Comparison of ENCODE assay signal across 8 cellular contexts in genomic region chr19:45477713-45478453, GRCh38. TPM values are rescaled to one million over a fixed set of nuclear protein-coding genes. Genes with fewer than 3 reads are reported as not detected.
A peak's percentile ranks its signal among the peaks of the same experiment; 100 is the strongest.
DNase-seq lines count a peak whose midpoint lies in the region; ATAC-seq and TF ChIP-seq lines count a peak whose summit lies in the region.

No MANE protein-coding gene starts in this region.

- TF ChIP-seq POLR2A in erythroblast (IDR thresholded peaks at IDR 0.05; ENCODE audit: low read length): no peak

- TF ChIP-seq CTCF in WI38 (IDR thresholded peaks at IDR 0.05; ENCODE audit: low read depth, low read length) (no peak), fibroblast of villous mesenchyme (IDR thresholded peaks at IDR 0.05; ENCODE audit: insufficient read depth, low read depth, low read length) (no peak)

- intact Hi-C loops in sciatic nerve (cut with DNase I): loop anchor here (2.0 kb wide), 1 partner anchor 41 kb away; no protein-coding TSS in a partner anchor

- DNase-seq in COLO668 (lab: John Stamatoyannopoulos, UW; ENCODE audit: unreplicated experiment) (peak; percentile 22), fibroblast of villous mesenchyme (ENCODE audit: low read depth) (no peak), sciatic nerve (ENCODE audit: low spot score) (no peak), erythroblast (lab: John Stamatoyannopoulos, UW) (no peak)

- peak; percentile 9 for ATAC-seq in HG02938 (IDR thresholded peaks at IDR 0.05; ENCODE audit: unreplicated experiment)
- ATAC-seq in sciatic nerve: peak; percentile 3
- no peak for ATAC-seq in GM18870 (IDR thresholded peaks at IDR 0.05; ENCODE audit: unreplicated experiment)
- no peak for ATAC-seq in HG03139 (IDR thresholded peaks at IDR 0.05; ENCODE audit: unreplicated experiment)

- H3K4me3 ChIP-seq in WI38 (ENCODE audit: low read depth, low read length) (peak overlapping the region; percentile 70), fibroblast of villous mesenchyme (ENCODE audit: low read depth, low read length) (peak overlapping the region; percentile 82)

RNA-seq across cellular contexts. Expression of gene FOSB, which starts 10.1 kb away (rescaled TPM):
- total RNA-seq in fibroblast of villous mesenchyme (13.0 and 16.1 TPM in 2 replicates), sciatic nerve (3.7 TPM)

RNA-seq across cellular contexts. Expression of gene RTN2, which starts 19.0 kb away (rescaled TPM):
- total RNA-seq in fibroblast of villous mesenchyme: 6.9 and 11.9 TPM in 2 replicates
- total RNA-seq in sciatic nerve: 4.0 TPM

RNA-seq across cellular contexts. Expression of gene PPM1N, which starts 20.4 kb away (rescaled TPM):
- total RNA-seq in fibroblast of villous mesenchyme: 1.3 and 2.3 TPM in 2 replicates
- 1.8 TPM for total RNA-seq in sciatic nerve

RNA-seq across cellular contexts. Expression of gene VASP, which starts 29.4 kb away (rescaled TPM):
- 158 and 185 TPM in 2 replicates for total RNA-seq in fibroblast of villous mesenchyme
- 72.1 TPM for total RNA-seq in sciatic nerve

RNA-seq across cellular contexts. Expression of gene ERCC1, which starts 54.2 kb away (rescaled TPM):
- total RNA-seq in fibroblast of villous mesenchyme: 73.0 and 88.9 TPM in 2 replicates
- total RNA-seq in sciatic nerve: 58.6 TPM

Comparison
In these comparisons a context has a peak if more than half of its experiments do, and no peak if none do; other contexts are left out.
1. ATAC-seq: peak in HG02938 (single experiment) and sciatic nerve (single experiment); none in GM18870 (single experiment) and HG03139 (single experiment).